ENCODE assay signal across 11 cellular contexts in the genomic region with DNA sequence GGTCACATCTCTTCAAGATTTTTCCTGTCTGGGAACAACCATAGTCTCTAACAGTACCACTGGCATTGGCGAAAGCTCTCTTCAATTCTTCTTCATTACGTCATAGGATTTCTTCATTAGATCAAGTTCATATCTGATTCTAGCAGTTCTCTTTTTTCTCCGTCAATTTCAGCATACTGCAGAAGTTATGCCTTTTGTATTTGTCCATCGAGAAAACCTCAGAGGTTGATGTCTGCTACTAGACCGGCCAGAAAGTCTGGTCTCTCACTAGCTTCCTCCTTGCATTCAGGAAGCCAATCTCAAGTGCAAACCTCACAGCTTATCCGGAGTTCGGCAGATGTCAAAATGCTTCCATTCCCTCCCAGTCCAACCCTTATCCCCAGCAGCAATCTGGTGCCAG. TPM values are rescaled to one million over a fixed set of nuclear protein-coding genes. Genes with fewer than 3 reads are reported as not detected.
DNase-seq lines count a peak whose midpoint lies in the region; ATAC-seq and TF ChIP-seq lines count a peak whose summit lies in the region.
"Had no signal": no experiment of that assay in that cellular context is flagged by ENCODE, and none has a peak within 500 bp of the region (broad histone marks: within the 10 kb centered on the region; RNA-seq: fewer than 3 reads in every experiment).

No MANE protein-coding gene starts in this region.

- no peak for DNase-seq in activated naive CD8-positive, alpha-beta T cell treated with anti-CD3 and anti-CD28 coated beads, Interleukin-2, amount 10 ng/mL, durations not matched to agents 7 days and 5 days
- no peak for DNase-seq in activated naive CD8-positive, alpha-beta T cell treated with anti-CD3 and anti-CD28 coated beads for 36 hours
- DNase-seq in dermis blood vessel endothelial cell = peak; percentile 73
- no peak for DNase-seq in tibial nerve (ENCODE audit: low spot score in 2 of 2)
- DNase-seq in EL = no peak
- no peak for DNase-seq in left colon
- no peak for DNase-seq in OCI-LY7 (ENCODE audit: low spot score)
- DNase-seq: activated CD4-positive, alpha-beta T cell treated with anti-CD3 and anti-CD28 coated beads, Interleukin-2, amount 10 ng/mL, durations not matched to agents 7 days and 5 days; BE2C; NCI-H2081 treated with DMSO at 0.1 percent for 48 hours had no signal

- H3K27ac Mint-ChIP-seq in activated naive CD8-positive, alpha-beta T cell treated with anti-CD3 and anti-CD28 coated beads, Interleukin-2, amount 10 ng/mL, durations not matched to agents 7 days and 5 days = no peak overlapping the region
- H3K27ac Mint-ChIP-seq in activated naive CD8-positive, alpha-beta T cell treated with anti-CD3 and anti-CD28 coated beads for 36 hours = no peak overlapping the region
- H3K27ac Mint-ChIP-seq: activated CD4-positive, alpha-beta T cell treated with anti-CD3 and anti-CD28 coated beads, Interleukin-2, amount 10 ng/mL, durations not matched to agents 7 days and 5 days had no signal

- H3K4me2 ChIP-seq in OCI-LY7 (ENCODE audit: low read length) = no peak overlapping the region

- no peak for TF ChIP-seq POLR2A in tibial nerve (IDR thresholded peaks at IDR 0.05)

- H3K4me1 ChIP-seq in tibial nerve (peaks cover 0 to 15% (median 0%) of the 10 kb centered on the region in 4 donors), OCI-LY7 (ENCODE audit: insufficient read depth, low read length, poor library complexity, severe bottlenecking) (no peaks in the 10 kb centered on the region)
- H3K4me1 ChIP-seq: BE2C had no signal

- H3K27me3 ChIP-seq in tibial nerve = no peaks in the 10 kb centered on the region
- H3K27me3 ChIP-seq: BE2C had no signal

- TF ChIP-seq CTCF in tibial nerve (IDR thresholded peaks at IDR 0.05) (no peak), OCI-LY7 (conservative IDR thresholded peaks at IDR 0.05; ENCODE audit: low read length) (no peak)

- intact Hi-C loops in left colon (cut with DNase I, micrococcal nuclease) (no loop called here), OCI-LY7 (cut with micrococcal nuclease; ENCODE audit: unreplicated experiment) (no loop called here)

- H3K27ac ChIP-seq in tibial nerve = peak overlapping the region in 3 of 4 donors; percentile 41 to 77 (median 57)
- H3K27ac ChIP-seq in OCI-LY7 (ENCODE audit: low read depth, low read length, poor library complexity, severe bottlenecking) = no peak overlapping the region

- CTCF ChIA-PET in OCI-LY7 (lab: Charles Lee; ENCODE audit: unreplicated experiment) = no interaction called here

- WGBS in tibial nerve, 2 donors = 31 to 35% methylated on average over 7 of the region's 7 CpGs

- no peaks in the 10 kb centered on the region for H3K4me1 Mint-ChIP-seq in activated naive CD8-positive, alpha-beta T cell treated with anti-CD3 and anti-CD28 coated beads, Interleukin-2, amount 10 ng/mL, durations not matched to agents 7 days and 5 days
- peaks cover 4% of the 10 kb centered on the region for H3K4me1 Mint-ChIP-seq in activated naive CD8-positive, alpha-beta T cell treated with anti-CD3 and anti-CD28 coated beads for 36 hours

- H3K4me3 Mint-ChIP-seq in activated naive CD8-positive, alpha-beta T cell treated with anti-CD3 and anti-CD28 coated beads, Interleukin-2, amount 10 ng/mL, durations not matched to agents 7 days and 5 days = peak overlapping the region; percentile 1
- H3K4me3 Mint-ChIP-seq in activated naive CD8-positive, alpha-beta T cell treated with anti-CD3 and anti-CD28 coated beads for 36 hours = no peak overlapping the region
- H3K4me3 Mint-ChIP-seq: activated CD4-positive, alpha-beta T cell treated with anti-CD3 and anti-CD28 coated beads, Interleukin-2, amount 10 ng/mL, durations not matched to agents 7 days and 5 days had no signal

- peak in 1 of 2 donors; percentile 25 for TF ChIP-seq EP300 in tibial nerve (IDR thresholded peaks at IDR 0.05)

- H3K9me3 ChIP-seq in tibial nerve = no peaks in the 10 kb centered on the region
- no peaks in the 10 kb centered on the region for H3K9me3 ChIP-seq in OCI-LY7 (ENCODE audit: low read length)
- H3K9me3 ChIP-seq: BE2C had no signal

- H3K79me2 ChIP-seq in OCI-LY7 (ENCODE audit: insufficient read depth, low read depth, low read length) = no peaks in the 10 kb centered on the region

- no peaks in the 10 kb centered on the region for H3K36me3 ChIP-seq in tibial nerve
- H3K36me3 ChIP-seq in OCI-LY7 (ENCODE audit: insufficient read depth, low read length) = no peaks in the 10 kb centered on the region
- H3K36me3 ChIP-seq: BE2C had no signal

- H3K4me3 ChIP-seq in tibial nerve (peak overlapping the region in 1 of 4 donors; percentile 24), OCI-LY7 (ENCODE audit: low read depth, low read length, poor library complexity, severe bottlenecking) (no peak overlapping the region)

- no peak overlapping the region for H2AFZ ChIP-seq in OCI-LY7 (ENCODE audit: low read length)

- no peaks in the 10 kb centered on the region for H4K20me1 ChIP-seq in OCI-LY7 (ENCODE audit: insufficient read depth, low read length)

- ATAC-seq in activated naive CD8-positive, alpha-beta T cell treated with anti-CD3 and anti-CD28 coated beads, Interleukin-2, amount 10 ng/mL, durations not matched to agents 7 days and 5 days (ENCODE audit: low read depth) = no peak
- ATAC-seq in HG03196 (IDR thresholded peaks at IDR 0.05; ENCODE audit: unreplicated experiment) = peak; percentile 45
- ATAC-seq in left colon = no peak

- POLR2A ChIA-PET in activated naive CD8-positive, alpha-beta T cell treated with anti-CD3 and anti-CD28 coated beads, Interleukin-2, amount 10 ng/mL, durations not matched to agents 7 days and 5 days (lab: Charles Lee) = no interaction called here
- POLR2A ChIA-PET in OCI-LY7 (lab: Charles Lee) = no interaction called here

- no peaks in the 10 kb centered on the region for H3K27me3 Mint-ChIP-seq in activated naive CD8-positive, alpha-beta T cell treated with anti-CD3 and anti-CD28 coated beads, Interleukin-2, amount 10 ng/mL, durations not matched to agents 7 days and 5 days
- H3K27me3 Mint-ChIP-seq in activated naive CD8-positive, alpha-beta T cell treated with anti-CD3 and anti-CD28 coated beads for 36 hours = no peaks in the 10 kb centered on the region
- H3K27me3 Mint-ChIP-seq: activated CD4-positive, alpha-beta T cell treated with anti-CD3 and anti-CD28 coated beads, Interleukin-2, amount 10 ng/mL, durations not matched to agents 7 days and 5 days had no signal

- H3K9me3 Mint-ChIP-seq in activated naive CD8-positive, alpha-beta T cell treated with anti-CD3 and anti-CD28 coated beads, Interleukin-2, amount 10 ng/mL, durations not matched to agents 7 days and 5 days = no peaks in the 10 kb centered on the region
- H3K9me3 Mint-ChIP-seq in activated naive CD8-positive, alpha-beta T cell treated with anti-CD3 and anti-CD28 coated beads for 36 hours = no peaks in the 10 kb centered on the region
- H3K9me3 Mint-ChIP-seq: activated CD4-positive, alpha-beta T cell treated with anti-CD3 and anti-CD28 coated beads, Interleukin-2, amount 10 ng/mL, durations not matched to agents 7 days and 5 days had no signal

- H3K36me3 Mint-ChIP-seq in activated naive CD8-positive, alpha-beta T cell treated with anti-CD3 and anti-CD28 coated beads, Interleukin-2, amount 10 ng/mL, durations not matched to agents 7 days and 5 days = no peaks in the 10 kb centered on the region
- H3K36me3 Mint-ChIP-seq in activated naive CD8-positive, alpha-beta T cell treated with anti-CD3 and anti-CD28 coated beads for 36 hours = no peaks in the 10 kb centered on the region

- no peaks in the 10 kb centered on the region for H3K9me2 ChIP-seq in OCI-LY7 (ENCODE audit: insufficient read depth, low read length)

- BruUV-seq in OCI-LY7 (replicated peaks; lab: Mats Ljungman, UMichigan) = no TSS peak

RNA-seq across cellular contexts. Expression of a gene that starts 56.6 kb away (rescaled TPM):
- total RNA-seq in activated naive CD8-positive, alpha-beta T cell treated with anti-CD3 and anti-CD28 coated beads, Interleukin-2, amount 10 ng/mL, durations not matched to agents 7 days and 5 days = not detected
- not detected for total RNA-seq in activated naive CD8-positive, alpha-beta T cell treated with anti-CD3 and anti-CD28 coated beads for 36 hours
- total RNA-seq in dermis blood vessel endothelial cell (0.74 and 3.4 TPM in 2 replicates), tibial nerve (1 to 10 TPM in 1 of 4 donors, under 1 TPM in 2, not detected in 1; 0.30 to 2.3 (median 0.44) TPM), left colon (under 1 TPM; 0.28 to 0.40 TPM), OCI-LY7 (2022) (not detected in 2 replicates)
- total RNA-seq in OCI-LY7 (2014; rRNA removed; shearing (Covaris generic)) = not detected in 2 replicates
- total RNA-seq: activated CD4-positive, alpha-beta T cell treated with anti-CD3 and anti-CD28 coated beads, Interleukin-2, amount 10 ng/mL, durations not matched to agents 7 days and 5 days had no signal
